Comparison of ENCODE assay signal across 8 cellular contexts in the genomic region with DNA sequence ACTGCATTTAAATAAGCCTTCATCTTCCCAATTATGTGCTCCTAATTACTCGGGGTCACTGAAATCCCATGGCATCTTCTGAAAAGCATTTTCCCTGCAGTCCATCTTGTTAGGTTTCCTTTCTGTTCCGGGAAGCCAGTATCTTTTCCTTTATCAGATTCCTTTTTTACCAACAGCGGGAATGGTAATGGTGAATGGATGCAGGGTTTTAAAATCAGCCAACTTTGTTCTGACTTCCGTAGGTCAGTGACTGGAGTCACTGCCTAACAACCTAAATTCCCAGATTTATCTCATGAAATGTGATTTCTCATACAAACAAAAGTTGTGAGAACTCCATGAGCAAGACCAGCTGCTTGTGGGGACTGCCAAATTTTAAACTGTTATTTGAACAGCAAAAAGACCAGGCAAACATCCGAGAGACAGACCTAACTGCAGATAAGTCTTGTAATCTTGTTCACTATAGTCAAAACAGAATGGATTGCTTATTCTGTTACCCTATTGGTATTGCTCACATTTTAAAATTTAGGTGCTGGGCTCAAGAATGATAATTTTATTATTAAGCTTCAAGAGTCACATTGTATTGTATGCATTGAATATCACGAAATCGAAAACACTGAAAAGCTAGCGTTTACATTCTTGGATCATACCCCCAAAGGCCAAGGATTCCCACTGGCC. TPM values are rescaled to one million over a fixed set of nuclear protein-coding genes. Genes with fewer than 3 reads are reported as not detected.
DNase-seq lines count a peak whose midpoint lies in the region; ATAC-seq and TF ChIP-seq lines count a peak whose summit lies in the region.

No MANE protein-coding gene starts in this region.

- H4K20me1 ChIP-seq in KMS-11 (ENCODE audit: insufficient read depth) (no peaks in the 10 kb centered on the region), mammary epithelial cell (ENCODE audit: insufficient read depth, low read length) (no peaks in the 10 kb centered on the region)

- H3K36me3 ChIP-seq in KMS-11 (ENCODE audit: insufficient read depth) (no peaks in the 10 kb centered on the region), mammary epithelial cell (ENCODE audit: insufficient read depth, low read length) (no peaks in the 10 kb centered on the region), left lung (no peaks in the 10 kb centered on the region), stomach (no peaks in the 10 kb centered on the region)

- H3K4me1 ChIP-seq in KMS-11 (ENCODE audit: low read depth, poor library complexity, severe bottlenecking) (peaks cover 5% of the 10 kb centered on the region), mammary epithelial cell (ENCODE audit: insufficient read depth, low read length) (peaks cover 11% of the 10 kb centered on the region), left lung (peaks cover 0 to 13% of the 10 kb centered on the region in 2 donors), stomach (peaks cover 12 to 67% (median 39%) of the 10 kb centered on the region in 4 donors)

- in situ Hi-C loops in mammary epithelial cell (cut with MboI; ENCODE audit: low sequenced_read_pairs in 2 of 2) = loop anchor here (10.0 to 25.0 kb wide), 3 partner anchors 145 to 370 kb away; no protein-coding TSS in a partner anchor

- no peaks in the 10 kb centered on the region for H3K9me3 ChIP-seq in mammary epithelial cell (replicated peaks; ENCODE audit: insufficient read depth, low read length)
- no peaks in the 10 kb centered on the region for H3K9me3 ChIP-seq in left lung
- H3K9me3 ChIP-seq in stomach = no peaks in the 10 kb centered on the region

- TF ChIP-seq CTCF in KMS-11 (conservative IDR thresholded peaks at IDR 0.05; ENCODE audit: low read depth, low read length) (no peak), mammary epithelial cell (conservative IDR thresholded peaks at IDR 0.05 in 1 of 2, IDR thresholded peaks at IDR 0.05 in 1 of 2; ENCODE audit: extremely low read depth in 1 of 2, insufficient read depth in 1 of 2, low read depth in 1 of 2, low read length in 2 of 2) (no peak), left lung (IDR thresholded peaks at IDR 0.05) (no peak), stomach (IDR thresholded peaks at IDR 0.05) (no peak)

- H2AFZ ChIP-seq in KMS-11 (ENCODE audit: low read depth) (0 out of 2 replicates have a peak overlapping the region, but pooled peaks have one; percentile 85), mammary epithelial cell (ENCODE audit: low read depth, low read length) (peak overlapping the region; percentile 100)

- CTCF ChIA-PET in mammary epithelial cell (lab: Charles Lee; ENCODE audit: low non-redundant PET) = interaction anchor here (0.9 kb wide), 1 partner anchor 157 kb away, joined by 3 read pairs; no protein-coding TSS in a partner anchor

- BruUV-seq in mammary epithelial cell (replicated peaks; lab: Mats Ljungman, UMichigan) = no TSS peak

- H3K79me2 ChIP-seq in KMS-11 (ENCODE audit: insufficient read depth, low read depth) (no peaks in the 10 kb centered on the region), mammary epithelial cell (ENCODE audit: insufficient read depth, low read length) (peaks cover 26% of the 10 kb centered on the region)

- no peak overlapping the region for H3K27ac ChIP-seq in KMS-11
- H3K27ac ChIP-seq in mammary epithelial cell (ENCODE audit: insufficient read depth, low read depth, low read length) = peak overlapping the region; percentile 77
- H3K27ac ChIP-seq in left lung = peak overlapping the region; percentile 1 to 86
- peak overlapping the region; percentile 78 to 88 (median 85) for H3K27ac ChIP-seq in stomach

- TF ChIP-seq POLR2A in stomach (IDR thresholded peaks at IDR 0.05) = no peak

- ATAC-seq in left lung (no peak), GM18868 (IDR thresholded peaks at IDR 0.05; ENCODE audit: unreplicated experiment) (no peak)

- no peak for DNase-seq in mammary epithelial cell
- DNase-seq in left lung = no peak
- no peak for DNase-seq in stomach
- no peak for DNase-seq in AML-193 (lab: John Stamatoyannopoulos, UW)
- no peak for DNase-seq in NCI-H1694 (lab: John Stamatoyannopoulos, UW)
- no peak for DNase-seq in SHP77 (lab: John Stamatoyannopoulos, UW)

- WGBS in mammary epithelial cell (ENCODE audit: low coverage, missing lambda C conversion rate) = 40% methylated on average over 8 of the region's 8 CpGs
- WGBS in stomach, 5 donors = 22 to 35% (median 25%) methylated on average over 8 of the region's 8 CpGs

- H3K27me3 ChIP-seq in KMS-11 (ENCODE audit: insufficient read depth, low read depth) (no peaks in the 10 kb centered on the region), mammary epithelial cell (ENCODE audit: insufficient read depth, low read length) (no peaks in the 10 kb centered on the region), left lung (no peaks in the 10 kb centered on the region), stomach (no peaks in the 10 kb centered on the region)

- no peak overlapping the region for H3K4me2 ChIP-seq in KMS-11
- H3K4me2 ChIP-seq in mammary epithelial cell (ENCODE audit: insufficient read depth, low read depth, low read length) = peak overlapping the region; percentile 98

- TF ChIP-seq EP300 in stomach (IDR thresholded peaks at IDR 0.05) = no peak

- H3K9ac ChIP-seq in KMS-11 = no peak overlapping the region
- H3K9ac ChIP-seq in mammary epithelial cell (ENCODE audit: insufficient read depth, low read length) = no peak overlapping the region

- H3K4me3 ChIP-seq in KMS-11 (IDR thresholded peaks at IDR 0.05; ENCODE audit: insufficient read depth, low read depth, low read length) (no peak overlapping the region), mammary epithelial cell (replicated peaks in 1 of 3; ENCODE audit: insufficient read depth in 1 of 3, low read depth in 2 of 3, low read length in 3 of 3) (peak overlapping the region; percentile 65 to 75 (median 69)), left lung (peak overlapping the region; percentile 81 to 99), stomach (peak overlapping the region; percentile 64 to 89 (median 77))

- intact Hi-C loops in mammary epithelial cell (cut with micrococcal nuclease) = loop anchor here (1.0 kb wide), 1 partner anchor 189 kb away; no protein-coding TSS in a partner anchor
- intact Hi-C loops in left lung (cut with DNase I) = loop anchor here in 1 of 2 donors (10.0 kb wide), 1 partner anchor 148 kb away; no protein-coding TSS in a partner anchor
- intact Hi-C loops in stomach (cut with DNase I; ENCODE audit: low total_unique reads) = loop anchor here (10.0 kb wide), 1 partner anchor 148 kb away; no protein-coding TSS in a partner anchor

- dilution Hi-C loops in mammary epithelial cell (cut with HindIII; ENCODE audit: low sequenced_read_pairs) = loop anchor here (25.0 kb wide), 2 partner anchors 170 to 370 kb away; a partner anchor contains a TSS

RNA-seq across cellular contexts. Expression of a gene that starts 1.2 kb away (rescaled TPM):
- total RNA-seq in mammary epithelial cell (10 to 100 TPM; 10.3 to 14.0 TPM), left lung (10 to 100 TPM; 12.4 to 12.7 TPM), stomach (10 to 100 TPM in 3 of 5 donors, 1 to 10 TPM in 2; 8.1 to 36.2 (median 20.0) TPM)
- polyA plus RNA-seq in mammary epithelial cell (10.4 TPM), stomach (10 to 100 TPM; 19.3 to 25.4 (median 19.9) TPM)
- 5.8 TPM for polyA minus RNA-seq in mammary epithelial cell
